ENCODE assay signal across 14 cellular contexts in genomic region chr22:41863472-41863871, GRCh38. TPM values are rescaled to one million over a fixed set of nuclear protein-coding genes. Genes with fewer than 3 reads are reported as not detected.
DNase-seq lines count a peak whose midpoint lies in the region; ATAC-seq and TF ChIP-seq lines count a peak whose summit lies in the region.
"Had no signal": no experiment of that assay in that cellular context is flagged by ENCODE, and none has a peak within 500 bp of the region (broad histone marks: within the 10 kb centered on the region; RNA-seq: fewer than 3 reads in every experiment).

No MANE protein-coding gene starts in this region.

- H3K4me3 ChIP-seq in stomach: no peak overlapping the region

- peak overlapping the region in 4 of 5 donors; percentile 63 to 80 (median 70) for H3K27ac ChIP-seq in stomach

- peaks cover 19% of the 10 kb centered on the region for H3K36me3 Mint-ChIP-seq in activated T-cell treated with anti-CD3 and anti-CD28 coated beads, Interleukin-2, amount 50 U/mL, for 4 hours (ENCODE audit: insufficient read depth)
- H3K36me3 Mint-ChIP-seq in T-helper 17 cell (ENCODE audit: low read depth) (no peaks in the 10 kb centered on the region), glutamatergic neuron (ENCODE audit: unreplicated experiment) (no peaks in the 10 kb centered on the region)

- peaks cover 17 to 23% (median 20%) of the 10 kb centered on the region in 4 donors for H3K36me3 ChIP-seq in stomach

- peak overlapping the region; percentile 93 for H3K27ac Mint-ChIP-seq in T-helper 17 cell
- peak overlapping the region; percentile 91 for H3K27ac Mint-ChIP-seq in glutamatergic neuron (ENCODE audit: unreplicated experiment)

- WGBS in stomach, 5 donors: 53 to 71% (median 57%) methylated on average over 2 of the region's 2 CpGs

- peak overlapping the region; percentile 78 for H3K4me3 Mint-ChIP-seq in activated T-cell treated with anti-CD3 and anti-CD28 coated beads, Interleukin-2, amount 50 U/mL, for 4 hours
- peak overlapping the region; percentile 60 for H3K4me3 Mint-ChIP-seq in T-helper 17 cell
- peak overlapping the region; percentile 4 for H3K4me3 Mint-ChIP-seq in glutamatergic neuron (ENCODE audit: unreplicated experiment)

- peaks cover 61% of the 10 kb centered on the region for H3K4me1 Mint-ChIP-seq in activated T-cell treated with anti-CD3 and anti-CD28 coated beads, Interleukin-2, amount 50 U/mL, for 4 hours (ENCODE audit: low read depth)
- peaks cover 31% of the 10 kb centered on the region for H3K4me1 Mint-ChIP-seq in T-helper 17 cell
- peaks cover 31% of the 10 kb centered on the region for H3K4me1 Mint-ChIP-seq in glutamatergic neuron (ENCODE audit: low read depth, unreplicated experiment)

- no peaks in the 10 kb centered on the region for H3K9me3 Mint-ChIP-seq in activated T-cell treated with anti-CD3 and anti-CD28 coated beads, Interleukin-2, amount 50 U/mL, for 4 hours
- H3K9me3 Mint-ChIP-seq in glutamatergic neuron (ENCODE audit: unreplicated experiment): peaks cover 2% of the 10 kb centered on the region

- no peaks in the 10 kb centered on the region for H3K27me3 ChIP-seq in stomach

- no peaks in the 10 kb centered on the region for H3K9me3 ChIP-seq in T-helper 17 cell (ENCODE audit: control insufficient read depth, low read length, poor library complexity, severe bottlenecking)
- no peaks in the 10 kb centered on the region for H3K9me3 ChIP-seq in stomach

- TF ChIP-seq EP300 in stomach (IDR thresholded peaks at IDR 0.05): no peak

- no peaks in the 10 kb centered on the region for H3K27me3 Mint-ChIP-seq in activated T-cell treated with anti-CD3 and anti-CD28 coated beads, Interleukin-2, amount 50 U/mL, for 4 hours (ENCODE audit: low read depth)
- H3K27me3 Mint-ChIP-seq in T-helper 17 cell (no peaks in the 10 kb centered on the region), glutamatergic neuron (ENCODE audit: unreplicated experiment) (no peaks in the 10 kb centered on the region)

- TF ChIP-seq POLR2A in stomach (IDR thresholded peaks at IDR 0.05): no peak

- H3K4me1 ChIP-seq in stomach: peaks cover 11 to 58% (median 39%) of the 10 kb centered on the region in 4 donors

- no peak for ATAC-seq in activated T-cell treated with anti-CD3 and anti-CD28 coated beads, Interleukin-2, amount 50 U/mL, for 4 hours
- ATAC-seq in T-helper 17 cell: no peak
- no peak for ATAC-seq in GM18907 (IDR thresholded peaks at IDR 0.05; ENCODE audit: unreplicated experiment)

- intact Hi-C loops in stomach (cut with DNase I; ENCODE audit: low total_unique reads): no loop called here

- no peak for DNase-seq in activated T-cell treated with anti-CD3 and anti-CD28 coated beads, Interleukin-2, amount 50 U/mL, for 4 hours
- no peak for DNase-seq in activated T-cell treated with anti-CD3 and anti-CD28 coated beads, Interleukin-2, amount 50 U/mL, for 1 hour
- DNase-seq in T-helper 17 cell (no peak), glutamatergic neuron (no peak), stomach (no peak), iPS-NIHi11 (ENCODE audit: low spot score) (no peak), NCI-H2081 (lab: John Stamatoyannopoulos, UW) (no peak)
- DNase-seq: erythroblast, NCI-H2171 treated with DMSO at 0.1 percent for 48 hours had no signal

- TF ChIP-seq CTCF in glutamatergic neuron (IDR thresholded peaks at IDR 0.05; ENCODE audit: partially characterized antibody, unreplicated experiment) (no peak), stomach (IDR thresholded peaks at IDR 0.05) (no peak)

RNA-seq across cellular contexts. Expression of gene SREBF2, which starts 30.6 kb away (rescaled TPM):
- 100 to 1,000 TPM; 123 to 178 (median 155) TPM for total RNA-seq in activated T-cell treated with anti-CD3 and anti-CD28 coated beads, Interleukin-2, amount 50 U/mL, for 4 hours
- total RNA-seq in T-helper 17 cell (100 to 1,000 TPM; 102 to 106 TPM), glutamatergic neuron (ENCODE audit: unreplicated experiment) (291 TPM), stomach (100 to 1,000 TPM in 1 of 5 donors, 10 to 100 TPM in 4; 41.3 to 159 (median 91.7) TPM)
- polyA plus RNA-seq in stomach: 10 to 100 TPM; 12.2 to 48.7 (median 29.8) TPM

RNA-seq across cellular contexts. Expression of gene SHISA8, which starts 51.4 kb away (rescaled TPM):
- total RNA-seq in activated T-cell treated with anti-CD3 and anti-CD28 coated beads, Interleukin-2, amount 50 U/mL, for 4 hours: 1 to 10 TPM; 3.9 to 5.6 (median 5.0) TPM
- 1 to 10 TPM in 1 of 2 donors, not detected in 1; 1.6 TPM for total RNA-seq in T-helper 17 cell
- total RNA-seq in glutamatergic neuron (ENCODE audit: unreplicated experiment): not detected
- not detected for total RNA-seq in stomach
- under 1 TPM in 1 of 3 donors, not detected in 2; 0.15 TPM for polyA plus RNA-seq in stomach
- total RNA-seq: bronchial epithelial cell, Daoy, LHCN-M2, ureter had no signal

Comparison
In these comparisons a context has a peak if more than half of its experiments do, and no peak if none do; other contexts are left out.
1. H3K4me3 Mint-ChIP-seq: peak in every context shown above with its lines; median percentile 78 in activated T-cell treated with anti-CD3 and anti-CD28 coated beads, Interleukin-2, amount 50 U/mL, for 4 hours; 60 in T-helper 17 cell; 4 in glutamatergic neuron.